Comparison of ENCODE assay signal across 1 cellular context in genomic region chr6:169723200-169723909, GRCh38.
TF ChIP-seq lines count a peak whose summit lies in the region.

No MANE protein-coding gene starts in this region.

TF ChIP-seq in GM23338, 12 proteins besides CTCF, POLR2A, EP300 and RAD21 (continued from another document):
- TF ChIP-seq NANOG (IDR thresholded peaks at IDR 0.05; ENCODE audit: borderline replicate concordance), result no peak
- TF ChIP-seq REST (IDR thresholded peaks at IDR 0.05; ENCODE audit: unreplicated experiment), result no peak
- no peak; the same call in 1 of the 2 replicates for TF ChIP-seq POLR2AphosphoS5 (IDR thresholded peaks at IDR 0.05; ENCODE audit: low read depth)
- no peak for TF ChIP-seq ETS1 (IDR thresholded peaks at IDR 0.05)
- no peak for TF ChIP-seq ZNF114 (CRISPR knock-in tag; IDR thresholded peaks at IDR 0.05)
